In genomic region chr14:96830946-96831345, GRCh38 we compare ENCODE assay signal across 21 cellular contexts.
"Had no signal": no experiment of that assay in that cellular context is flagged by ENCODE, and none has a peak within 500 bp of the region (broad histone marks: within the 10 kb centered on the region; RNA-seq: fewer than 3 reads in every experiment).

No MANE protein-coding gene starts in this region.

- H3K9me3 ChIP-seq: suprapubic skin had no signal

- H3K4me3 Mint-ChIP-seq: activated CD4-positive, alpha-beta memory T cell treated with anti-CD3 and anti-CD28 coated beads, Interleukin-2, amount 10 ng/mL, durations not matched to agents 7 days and 5 days; activated CD8-positive, alpha-beta memory T cell treated with anti-CD3 and anti-CD28 coated beads, Interleukin-2, amount 10 ng/mL, durations not matched to agents 7 days and 5 days; brain; nephron; stimulated activated naive CD8-positive, alpha-beta T cell treated with anti-CD3 and anti-CD28 coated beads, Interleukin-15, amount 100 ng/mL, for 72 hours had no signal

- H3K4me3 ChIP-seq: dorsolateral prefrontal cortex, lung, suprapubic skin, transverse colon had no signal

- H3K27ac ChIP-seq: dorsolateral prefrontal cortex, epithelial cell of prostate, suprapubic skin, transverse colon had no signal

- ATAC-seq: activated CD8-positive, alpha-beta memory T cell treated with anti-CD3 and anti-CD28 coated beads, Interleukin-2, amount 10 ng/mL, durations not matched to agents 7 days and 5 days; stimulated activated naive CD8-positive, alpha-beta T cell treated with anti-CD3 and anti-CD28 coated beads, Interleukin-15, amount 100 ng/mL, for 72 hours had no signal

- H3K4me1 Mint-ChIP-seq: nephron had no signal

- H3K27me3 Mint-ChIP-seq: activated CD4-positive, alpha-beta memory T cell treated with anti-CD3 and anti-CD28 coated beads, Interleukin-2, amount 10 ng/mL, durations not matched to agents 7 days and 5 days; activated CD8-positive, alpha-beta memory T cell treated with anti-CD3 and anti-CD28 coated beads, Interleukin-2, amount 10 ng/mL, durations not matched to agents 7 days and 5 days; brain; progenitor cell of endocrine pancreas; stimulated activated naive CD8-positive, alpha-beta T cell treated with anti-CD3 and anti-CD28 coated beads, Interleukin-15, amount 100 ng/mL, for 72 hours had no signal

- H3K27me3 ChIP-seq: dorsolateral prefrontal cortex, suprapubic skin, transverse colon had no signal

- H3K27ac Mint-ChIP-seq: activated CD4-positive, alpha-beta memory T cell treated with anti-CD3 and anti-CD28 coated beads, Interleukin-2, amount 10 ng/mL, durations not matched to agents 7 days and 5 days; activated CD8-positive, alpha-beta memory T cell treated with anti-CD3 and anti-CD28 coated beads, Interleukin-2, amount 10 ng/mL, durations not matched to agents 7 days and 5 days; brain; nephron; progenitor cell of endocrine pancreas had no signal

- H3K36me3 ChIP-seq: suprapubic skin had no signal

- DNase-seq: activated CD4-positive, alpha-beta memory T cell treated with anti-CD3 and anti-CD28 coated beads, Interleukin-2, amount 10 ng/mL, durations not matched to agents 7 days and 5 days; activated CD4-positive, alpha-beta T cell treated with anti-CD3 and anti-CD28 coated beads for 48 hours; activated CD4-positive, CD25-positive, alpha-beta regulatory T cell; activated CD8-positive, alpha-beta memory T cell treated with anti-CD3 and anti-CD28 coated beads, Interleukin-2, amount 10 ng/mL, durations not matched to agents 7 days and 5 days; activated naive CD4-positive, alpha-beta T cell treated with Interleukin-2 at 50 U/mL for 16 hours; anterior cingulate cortex; central memory CD4-positive, alpha-beta T cell; dorsolateral prefrontal cortex; hypothalamus; islet precursor cell; occipital lobe; stimulated activated CD4-positive, alpha-beta T cell treated with anti-CD3 and anti-CD28 coated beads, Interleukin-2, amount 100 ng/mL, for 24 hours; stimulated activated naive CD8-positive, alpha-beta T cell treated with anti-CD3 and anti-CD28 coated beads, Interleukin-15, amount 100 ng/mL, for 72 hours; T-helper 2 cell; transverse colon had no signal
